8 cellular contexts compared by ENCODE assay signal in genomic region chr1:225766967-225767413, GRCh38. TPM values are rescaled to one million over a fixed set of nuclear protein-coding genes. Genes with fewer than 3 reads are reported as not detected.
DNase-seq lines count a peak whose midpoint lies in the region; ATAC-seq and TF ChIP-seq lines count a peak whose summit lies in the region.

No MANE protein-coding gene starts in this region.

- peak overlapping the region; percentile 74 for H2BK12ac ChIP-seq in trophoblast cell (ENCODE audit: low read length)

- in situ Hi-C loops in Caki2 (cut with HindIII; ENCODE audit: low pct_unique_long_range_greater_than_20kb, low sequenced_read_pairs): loop anchor here (5.0 kb wide), 1 partner anchor 210 kb away; no protein-coding TSS in a partner anchor

- peak overlapping the region; percentile 88 for H2AK5ac ChIP-seq in trophoblast cell (ENCODE audit: low read length)

- H3K36me3 ChIP-seq in PC-3 (ENCODE audit: low read depth, low read length) (no peaks in the 10 kb centered on the region), trophoblast cell (ENCODE audit: control insufficient read depth in 1 of 2, insufficient read depth in 2 of 2, low read length in 2 of 2) (no peaks in the 10 kb centered on the region)

- H4K8ac ChIP-seq in trophoblast cell (ENCODE audit: low read depth, low read length): peak overlapping the region; percentile 70

- intact Hi-C loops in PC-3 (cut with micrococcal nuclease): no loop called here

- no peaks in the 10 kb centered on the region for H3K79me2 ChIP-seq in PC-3 (ENCODE audit: low read length)
- H3K79me2 ChIP-seq in trophoblast cell (ENCODE audit: control insufficient read depth, insufficient read depth, low read length, poor library complexity): peaks cover 5% of the 10 kb centered on the region

- CTCF ChIA-PET in PC-3 (lab: Charles Lee): no interaction called here

- H3K9me3 ChIP-seq in PC-3 (ENCODE audit: low read length) (no peaks in the 10 kb centered on the region), trophoblast cell (ENCODE audit: insufficient read depth, low read depth, low read length) (no peaks in the 10 kb centered on the region)

- H3K27me3 ChIP-seq in PC-3 (ENCODE audit: low read length) (no peaks in the 10 kb centered on the region), trophoblast cell (ENCODE audit: insufficient read depth, low read length) (no peaks in the 10 kb centered on the region)

- no peak overlapping the region; the same call in 1 of the 2 replicates for H3K27ac ChIP-seq in PC-3 (ENCODE audit: low read length)
- H3K27ac ChIP-seq in trophoblast cell (ENCODE audit: low read depth, low read length): peak overlapping the region; percentile 83

- H3K9ac ChIP-seq in PC-3 (ENCODE audit: low read length): no peak overlapping the region
- no peak overlapping the region for H3K9ac ChIP-seq in trophoblast cell (ENCODE audit: low read length)

- H3K18ac ChIP-seq in trophoblast cell (ENCODE audit: low read length): peak overlapping the region; percentile 78

- H3K14ac ChIP-seq in trophoblast cell (ENCODE audit: low read length): peak overlapping the region; percentile 36

- peak overlapping the region; percentile 19; the same call in 1 of the 2 replicates for H2AFZ ChIP-seq in PC-3 (ENCODE audit: low read length)
- peak overlapping the region; percentile 1 for H2AFZ ChIP-seq in trophoblast cell (ENCODE audit: insufficient read depth, low read length, poor library complexity)

- H3K4me1 ChIP-seq in PC-3 (ENCODE audit: insufficient read depth, low read length) (peaks cover 28% of the 10 kb centered on the region), trophoblast cell (ENCODE audit: control insufficient read depth in 1 of 2, insufficient read depth in 2 of 2, low read length in 2 of 2) (peaks cover 50 to 63% of the 10 kb centered on the region in 2 experiments)

- peak overlapping the region; percentile 95 for H4K91ac ChIP-seq in trophoblast cell (ENCODE audit: low read depth, low read length)

- DNase-seq in Caki2 (ENCODE audit: low read depth) (peak; percentile 43), PC-3 (peak; percentile 53), fibroblast of gingiva (ENCODE audit: low read depth) (peak; percentile 98), trophoblast cell (no peak), mucosa of gallbladder (ENCODE audit: low spot score) (no peak), Kasumi-1 (lab: John Stamatoyannopoulos, UW) (no peak)

- no peaks in the 10 kb centered on the region for H3F3A ChIP-seq in PC-3 (ENCODE audit: low read length, unreplicated experiment)

- WGBS in trophoblast cell (ENCODE audit: extremely low coverage, insufficient coverage, insufficient read length): no CpG with 5 or more reads among the region's 6 CpGs

- peak overlapping the region; percentile 67 for H2BK5ac ChIP-seq in trophoblast cell (ENCODE audit: low read depth, low read length, poor library complexity)

- peaks cover 38% of the 10 kb centered on the region for H3K79me1 ChIP-seq in trophoblast cell (ENCODE audit: low read length)

- H4K12ac ChIP-seq in trophoblast cell (ENCODE audit: low read depth, low read length): no peak overlapping the region

- H3K4ac ChIP-seq in trophoblast cell (ENCODE audit: low read depth, low read length): peak overlapping the region; percentile 65

- H3K9me2 ChIP-seq in PC-3 (replicated peaks; ENCODE audit: low read length): no peaks in the 10 kb centered on the region

- no peaks in the 10 kb centered on the region for H4K20me1 ChIP-seq in PC-3 (ENCODE audit: low read length)

- POLR2A ChIA-PET in PC-3 (lab: Charles Lee; ENCODE audit: unreplicated experiment): no interaction called here

- peak; percentile 47 for ATAC-seq in PC-3
- ATAC-seq in HG03342 (IDR thresholded peaks at IDR 0.05; ENCODE audit: unreplicated experiment): no peak
- ATAC-seq in HG03378 (IDR thresholded peaks at IDR 0.05; ENCODE audit: unreplicated experiment): no peak

- H3K4me3 ChIP-seq in PC-3 (ENCODE audit: low read length): no peak overlapping the region
- no peak overlapping the region for H3K4me3 ChIP-seq in trophoblast cell (ENCODE audit: low read depth, low read length)

- peak overlapping the region; percentile 86 for H2BK120ac ChIP-seq in trophoblast cell (ENCODE audit: insufficient read depth, low read length, poor library complexity)

- H3K23ac ChIP-seq in trophoblast cell (ENCODE audit: low read length): no peak overlapping the region

- no peak overlapping the region for H3K4me2 ChIP-seq in PC-3 (ENCODE audit: low read length)
- H3K4me2 ChIP-seq in trophoblast cell (ENCODE audit: low read length): no peak overlapping the region

- no peak for TF ChIP-seq CTCF in PC-3 (conservative IDR thresholded peaks at IDR 0.05; ENCODE audit: low read depth, low read length)

- BruUV-seq in PC-3 (replicated peaks; lab: Mats Ljungman, UMichigan): no TSS peak

RNA-seq across cellular contexts. Expression of gene SRP9, which starts 10.6 kb away (rescaled TPM):
- total RNA-seq in Caki2 (2014; rRNA removed; shearing (Covaris generic); ENCODE audit: low replicate concordance): 368 and 386 TPM in 2 replicates
- 241 and 306 TPM in 2 replicates for total RNA-seq in PC-3 (2014; rRNA removed)
- polyA plus RNA-seq in trophoblast cell (2013): 268 and 277 TPM in 2 replicates
- total RNA-seq in mucosa of gallbladder: 292 TPM

RNA-seq across cellular contexts. Expression of gene EPHX1, which starts 42.9 kb away (rescaled TPM):
- total RNA-seq in Caki2 (2014; rRNA removed; shearing (Covaris generic); ENCODE audit: low replicate concordance): 192 and 251 TPM in 2 replicates
- total RNA-seq in PC-3 (2014; rRNA removed): 54.6 and 69.2 TPM in 2 replicates
- polyA plus RNA-seq in trophoblast cell (2013): 44.6 and 45.9 TPM in 2 replicates
- 231 TPM for total RNA-seq in mucosa of gallbladder

Comparison
In these comparisons a context has a peak if more than half of its experiments do, and no peak if none do; other contexts are left out.
1. DNase-seq: peak in Caki2 (single experiment), PC-3 (single experiment) and fibroblast of gingiva (single experiment); none in trophoblast cell (0 of 2), mucosa of gallbladder (single experiment) and Kasumi-1 (0 of 2).